1 cellular context compared by ENCODE assay signal in genomic region chr19:9620842-9621155, GRCh38.
TF ChIP-seq lines count a peak whose summit lies in the region.

No MANE protein-coding gene starts in this region.

TF ChIP-seq in GM12878, 131 proteins besides CTCF, POLR2A, EP300 and RAD21:
- no peak for TF ChIP-seq ATF3 (IDR thresholded peaks at IDR 0.05; ENCODE audit: borderline replicate concordance, extremely low read depth, low read depth, low read length)
- peak; percentile 20 for TF ChIP-seq EED (IDR thresholded peaks at IDR 0.05; ENCODE audit: low read depth)
- peak; percentile 86 for TF ChIP-seq NR2F1 (conservative IDR thresholded peaks at IDR 0.05)
- TF ChIP-seq RFX5 (IDR thresholded peaks at IDR 0.05; ENCODE audit: low read depth, low read length): no peak
- TF ChIP-seq DPF2 (IDR thresholded peaks at IDR 0.05): peak; percentile 44; the same call in 1 of the 2 replicates
- no peak for TF ChIP-seq E2F8 (IDR thresholded peaks at IDR 0.05; ENCODE audit: low read depth, partially characterized antibody)
